In genomic region chr15:89243046-89243690, GRCh38 we compare ENCODE assay signal across 8 cellular contexts. TPM values are rescaled to one million over a fixed set of nuclear protein-coding genes. Genes with fewer than 3 reads are reported as not detected.
DNase-seq lines count a peak whose midpoint lies in the region; ATAC-seq and TF ChIP-seq lines count a peak whose summit lies in the region.

No MANE protein-coding gene starts in this region.

- no peaks in the 10 kb centered on the region for H3K9me3 ChIP-seq in MM.1S (replicated peaks; ENCODE audit: insufficient read depth, low read length)

- no peak for TF ChIP-seq CTCF in MM.1S (IDR thresholded peaks at IDR 0.05; ENCODE audit: low read length)

- H2AFZ ChIP-seq in MM.1S (ENCODE audit: low read length), result peak overlapping the region; percentile 95

- no peaks in the 10 kb centered on the region for H3K9me3 Mint-ChIP-seq in effector memory CD8-positive, alpha-beta T cell
- no peaks in the 10 kb centered on the region for H3K9me3 Mint-ChIP-seq in naive B cell

- peak overlapping the region; percentile 93 for H3K4me3 ChIP-seq in MM.1S (ENCODE audit: low read length)

- peak overlapping the region; percentile 99 for H3K4me2 ChIP-seq in MM.1S (ENCODE audit: low read depth, low read length)

- peak; percentile 0 for ATAC-seq in effector memory CD8-positive, alpha-beta T cell (replicated peaks)
- ATAC-seq in naive B cell (ENCODE audit: low read depth in 2 of 2) (peak in 1 of 2 donors; percentile 1), HG03520 (IDR thresholded peaks at IDR 0.05; ENCODE audit: unreplicated experiment) (no peak)

- H3K9me2 ChIP-seq in MM.1S (replicated peaks; ENCODE audit: insufficient read depth, low read length), result no peaks in the 10 kb centered on the region

- H3K27ac ChIP-seq in MM.1S (ENCODE audit: low read length), result peak overlapping the region; percentile 76; the same call in 1 of the 2 replicates

- H3K4me1 ChIP-seq in MM.1S (ENCODE audit: low read length), result peaks cover 10% of the 10 kb centered on the region; the same call in 1 of the 2 replicates

- peaks cover 8% of the 10 kb centered on the region for H3K36me3 Mint-ChIP-seq in effector memory CD8-positive, alpha-beta T cell (ENCODE audit: insufficient read depth)
- no peaks in the 10 kb centered on the region for H3K36me3 Mint-ChIP-seq in naive B cell

- peaks cover 7% of the 10 kb centered on the region; the same call in 1 of the 2 replicates for H3K36me3 ChIP-seq in MM.1S (replicated peaks; ENCODE audit: insufficient read depth, low read length)

- peaks cover 9% of the 10 kb centered on the region for H3F3A ChIP-seq in MM.1S (ENCODE audit: insufficient read depth, low read length)

- no peaks in the 10 kb centered on the region for H3K27me3 ChIP-seq in MM.1S (replicated peaks; ENCODE audit: insufficient read depth, low read length)

- no peaks in the 10 kb centered on the region for H3K27me3 Mint-ChIP-seq in effector memory CD8-positive, alpha-beta T cell
- H3K27me3 Mint-ChIP-seq in naive B cell, result no peaks in the 10 kb centered on the region

- H3K4me3 Mint-ChIP-seq in effector memory CD8-positive, alpha-beta T cell, result peak overlapping the region; percentile 90 to 97
- peak overlapping the region; percentile 85 to 98 (median 96) for H3K4me3 Mint-ChIP-seq in naive B cell

- peaks cover 19 to 21% of the 10 kb centered on the region in 2 donors for H3K4me1 Mint-ChIP-seq in effector memory CD8-positive, alpha-beta T cell (ENCODE audit: low read depth in 2 of 2)
- H3K4me1 Mint-ChIP-seq in naive B cell, result peaks cover 16 to 30% (median 30%) of the 10 kb centered on the region in 3 donors

- DNase-seq in AG20443 (ENCODE audit: low spot score), result peak; percentile 71
- DNase-seq in MM.1S, result no peak
- no peak for DNase-seq in effector memory CD8-positive, alpha-beta T cell
- no peak for DNase-seq in naive B cell
- DNase-seq in stimulated activated CD4-positive, alpha-beta T cell treated with anti-CD3 and anti-CD28 coated beads, Interleukin-12 subunit alpha, Interleukin-12 subunit beta, amount 100 ng/mL, for 4 hours, result no peak
- DNase-seq in SK-N-DZ (ENCODE audit: low spot score), result no peak
- DNase-seq in NCI-H446 treated with DMSO at 0.1 percent for 48 hours (lab: John Stamatoyannopoulos, UW), result no peak

- peaks cover 40% of the 10 kb centered on the region for H3K79me2 ChIP-seq in MM.1S (ENCODE audit: low read length)

- H3K9ac ChIP-seq in MM.1S (ENCODE audit: low read length), result peak overlapping the region; percentile 88

- H4K20me1 ChIP-seq in MM.1S (ENCODE audit: insufficient read depth, low read length), result no peaks in the 10 kb centered on the region

- peak overlapping the region; percentile 87 to 88 for H3K27ac Mint-ChIP-seq in effector memory CD8-positive, alpha-beta T cell
- H3K27ac Mint-ChIP-seq in naive B cell, result peak overlapping the region in 4 of 6 donors; percentile 37 to 94 (median 56)

RNA-seq across cellular contexts. Expression of gene FANCI, which starts 0.6 kb away (rescaled TPM):
- 1 to 10 TPM; 2.6 to 8.2 (median 5.1) TPM for polyA plus RNA-seq in naive B cell (ENCODE audit: low read depth in 6 of 6)
- polyA plus RNA-seq in SK-N-DZ (2014; cell fraction: cytosol; rRNA removed), result 113 and 127 TPM in 2 replicates
- polyA plus RNA-seq in SK-N-DZ (2014; cell fraction: nucleus; rRNA removed), result 205 and 223 TPM in 2 replicates

RNA-seq across cellular contexts. Expression of gene RLBP1, which starts 21.8 kb away (rescaled TPM):
- polyA plus RNA-seq in naive B cell (ENCODE audit: low read depth in 6 of 6), result not detected
- not detected in 2 replicates for polyA plus RNA-seq in SK-N-DZ (2014; cell fraction: cytosol; rRNA removed)
- not detected in 2 replicates for polyA plus RNA-seq in SK-N-DZ (2014; cell fraction: nucleus; rRNA removed)
